15 cellular contexts compared by ENCODE assay signal in the genomic region with DNA sequence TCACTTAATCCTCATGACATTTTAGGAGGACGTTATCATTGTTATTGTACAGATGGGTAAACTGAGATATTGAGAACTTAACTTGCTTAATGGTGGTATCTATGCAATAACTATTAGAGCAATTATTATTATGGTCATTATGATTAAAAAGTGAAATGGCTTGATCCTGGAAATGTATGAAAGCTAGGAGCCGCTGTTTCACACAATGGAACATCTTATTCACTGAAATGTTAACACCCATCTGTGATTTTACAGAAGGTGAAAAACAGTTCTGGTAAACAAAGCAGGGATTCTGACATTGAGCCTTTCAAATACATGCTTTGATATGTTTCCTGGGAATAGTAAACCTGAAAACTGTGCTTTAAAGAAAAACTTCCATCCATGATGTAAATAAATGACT.
DNase-seq lines count a peak whose midpoint lies in the region; ATAC-seq and TF ChIP-seq lines count a peak whose summit lies in the region.
"Had no signal": no experiment of that assay in that cellular context is flagged by ENCODE, and none has a peak within 500 bp of the region (broad histone marks: within the 10 kb centered on the region; RNA-seq: fewer than 3 reads in every experiment).

No MANE protein-coding gene starts in this region.

- H2AFZ ChIP-seq in IMR-90 (replicated peaks; ENCODE audit: low read length, poor library complexity) (no peak overlapping the region), neuronal stem cell (ENCODE audit: low read length) (peak overlapping the region; percentile 2)

- BruUV-seq in IMR-90 (replicated peaks; lab: Mats Ljungman, UMichigan), result no TSS peak

- H3K4ac ChIP-seq in IMR-90 (ENCODE audit: low read depth, low read length) (no peak overlapping the region), neuronal stem cell (ENCODE audit: low read length) (no peak overlapping the region)

- H3K4me3 Mint-ChIP-seq in T-helper 2 cell treated with Interferon-gamma antibody and Interleukin-4, amounts not matched to agents 5 μg/mL and 100 μg/mL, for 36 hours, result no peak overlapping the region

- H2BK5ac ChIP-seq in IMR-90 (ENCODE audit: low read depth, low read length, poor library complexity, severe bottlenecking) (no peak overlapping the region), neuronal stem cell (ENCODE audit: low read length) (no peak overlapping the region)

- H3K27me3 ChIP-seq in IMR-90 (ENCODE audit: control insufficient read depth, insufficient read depth, low read length) (no peaks in the 10 kb centered on the region), neuronal stem cell (ENCODE audit: control insufficient read depth in 3 of 3, insufficient read depth in 3 of 3, low read depth in 1 of 3, low read length in 3 of 3) (no peaks in the 10 kb centered on the region), dorsolateral prefrontal cortex (no peaks in the 10 kb centered on the region)
- H3K27me3 ChIP-seq: BLaER1 had no signal

- no peaks in the 10 kb centered on the region for H3K4me1 ChIP-seq in IMR-90 (ENCODE audit: control insufficient read depth, insufficient read depth, low read length)
- H3K4me1 ChIP-seq in neuronal stem cell (ENCODE audit: control insufficient read depth in 2 of 2, insufficient read depth in 1 of 2, low read depth in 1 of 2, low read length in 2 of 2), result peaks cover 1 to 15% of the 10 kb centered on the region in 2 donors
- H3K4me1 ChIP-seq: BLaER1 had no signal

- H2BK15ac ChIP-seq in IMR-90 (ENCODE audit: low read depth, low read length) (no peak overlapping the region), neuronal stem cell (ENCODE audit: low read length) (no peak overlapping the region)

- H4K20me1 ChIP-seq in IMR-90 (ENCODE audit: insufficient read depth, low read length), result no peaks in the 10 kb centered on the region
- H4K20me1 ChIP-seq: BLaER1 had no signal

- H3K4me1 Mint-ChIP-seq in T-helper 2 cell treated with Interferon-gamma antibody and Interleukin-4, amounts not matched to agents 5 μg/mL and 100 μg/mL, for 36 hours (ENCODE audit: low read depth), result peaks cover 20% of the 10 kb centered on the region

- peaks cover 2% of the 10 kb centered on the region for H3K27me3 Mint-ChIP-seq in T-helper 2 cell treated with Interferon-gamma antibody and Interleukin-4, amounts not matched to agents 5 μg/mL and 100 μg/mL, for 36 hours (ENCODE audit: low read depth)

- no peak overlapping the region for H3K56ac ChIP-seq in IMR-90 (ENCODE audit: extremely low read depth, insufficient read depth, low read length)

- no peak overlapping the region for H3K27ac Mint-ChIP-seq in T-helper 2 cell treated with Interferon-gamma antibody and Interleukin-4, amounts not matched to agents 5 μg/mL and 100 μg/mL, for 36 hours

- H3K4me3 ChIP-seq in IMR-90 (ENCODE audit: insufficient read depth, low read depth, low read length) (no peak overlapping the region), neuronal stem cell (ENCODE audit: low read length in 2 of 2) (no peak overlapping the region), dorsolateral prefrontal cortex (no peak overlapping the region)
- H3K4me3 ChIP-seq: BLaER1, GM12878 had no signal

- DNase-seq in NCI-H748 (lab: John Stamatoyannopoulos, UW; ENCODE audit: unreplicated experiment) (peak; percentile 10), NCI-H748 treated with DMSO at 0.1 percent for 48 hours (lab: John Stamatoyannopoulos, UW) (no peak), IMR-90 (no peak), dermis blood vessel endothelial cell (peak; percentile 27), neuronal stem cell (ENCODE audit: low spot score) (no peak), COR-L47 (lab: John Stamatoyannopoulos, UW) (no peak), dorsolateral prefrontal cortex (no peak)
- DNase-seq in T-helper 2 cell treated with Interferon-gamma antibody and Interleukin-4, amounts not matched to agents 5 μg/mL and 100 μg/mL, for 36 hours (ENCODE audit: low spot score), result no peak
- DNase-seq: AML-193, Calu3, DMS 273 treated with DMSO at 0.1 percent for 48 hours, HCEC 1CT had no signal

- H3K27ac ChIP-seq in IMR-90 (ENCODE audit: insufficient read depth, low read length) (no peak overlapping the region), neuronal stem cell (replicated peaks; ENCODE audit: low read length) (no peak overlapping the region), dorsolateral prefrontal cortex (no peak overlapping the region)
- H3K27ac ChIP-seq: 22Rv1, BLaER1 had no signal

- TF ChIP-seq POLR2A in IMR-90 (IDR thresholded peaks at IDR 0.05; ENCODE audit: low read depth, low read length), result no peak

- no peak overlapping the region for H3K14ac ChIP-seq in IMR-90 (replicated peaks; ENCODE audit: low read depth, low read length)
- no peak overlapping the region for H3K14ac ChIP-seq in neuronal stem cell (ENCODE audit: low read length)

- no peak overlapping the region for H2AK5ac ChIP-seq in IMR-90 (ENCODE audit: low read depth, low read length)
- no peak overlapping the region for H2AK5ac ChIP-seq in neuronal stem cell (ENCODE audit: low read depth, low read length)

- H4K8ac ChIP-seq in IMR-90 (ENCODE audit: low read depth in 2 of 2, low read length in 2 of 2) (no peak overlapping the region), neuronal stem cell (ENCODE audit: low read depth, low read length) (no peak overlapping the region)

- intact Hi-C loops in IMR-90 (cut with micrococcal nuclease), result loop anchor here (5.0 to 10.0 kb wide), 2 partner anchors 258 to 1961 kb away; no protein-coding TSS in a partner anchor
- intact Hi-C loops in dorsolateral prefrontal cortex (cut with DNase I), result no loop called here

- dilution Hi-C loops in IMR-90 (cut with HindIII; ENCODE audit: low sequenced_read_pairs, unreplicated experiment), result no loop called here

- no peak overlapping the region for H3K4me2 ChIP-seq in IMR-90 (ENCODE audit: low read depth, low read length)
- no peak overlapping the region for H3K4me2 ChIP-seq in neuronal stem cell (ENCODE audit: insufficient read depth, low read length, poor library complexity, severe bottlenecking)
- H3K4me2 ChIP-seq: BLaER1 had no signal

- 0 out of 2 replicates have a peak, but pooled peaks have one; percentile 23 for TF ChIP-seq CTCF in IMR-90 (conservative IDR thresholded peaks at IDR 0.05; ENCODE audit: low read depth, low read length)
- TF ChIP-seq CTCF in dorsolateral prefrontal cortex (IDR thresholded peaks at IDR 0.05 in 54 of 56, conservative IDR thresholded peaks at IDR 0.05 in 2 of 56; ENCODE audit: low read depth in 1 of 56, partially characterized antibody in 56 of 56), result peak in 2 of 56 donors; percentile 9 to 12

- ATAC-seq in IMR-90 (ENCODE audit: low read depth), result no peak
- ATAC-seq: GM12878 had no signal

- H3K9me3 ChIP-seq in IMR-90 (ENCODE audit: control insufficient read depth, insufficient read depth, low read length), result no peaks in the 10 kb centered on the region
- H3K9me3 ChIP-seq in neuronal stem cell (replicated peaks in 1 of 2; ENCODE audit: control insufficient read depth in 2 of 2, insufficient read depth in 1 of 2, low read depth in 1 of 2, low read length in 2 of 2), result no peaks in the 10 kb centered on the region
- H3K9me3 ChIP-seq: BLaER1 had no signal

- TF ChIP-seq RAD21 in IMR-90 (IDR thresholded peaks at IDR 0.05; ENCODE audit: low read length), result no peak

- POLR2A ChIA-PET in IMR-90 (lab: Charles Lee; ENCODE audit: unreplicated experiment), result no interaction called here

- H2BK120ac ChIP-seq in IMR-90 (ENCODE audit: low read depth, low read length), result no peak overlapping the region
- H2BK120ac ChIP-seq in neuronal stem cell (ENCODE audit: low read depth, low read length), result no peak overlapping the region

- no peaks in the 10 kb centered on the region for H3K9me3 Mint-ChIP-seq in T-helper 2 cell treated with Interferon-gamma antibody and Interleukin-4, amounts not matched to agents 5 μg/mL and 100 μg/mL, for 36 hours

- no peak overlapping the region for H2BK12ac ChIP-seq in neuronal stem cell (ENCODE audit: low read length)

- no peaks in the 10 kb centered on the region for H3K79me1 ChIP-seq in IMR-90 (ENCODE audit: low read depth in 1 of 2, low read length in 2 of 2)
- H3K79me1 ChIP-seq in neuronal stem cell (ENCODE audit: low read depth, low read length), result no peaks in the 10 kb centered on the region

- CTCF ChIA-PET in IMR-90 (lab: Yijun Ruan, JAX), result interaction anchor here (1.4 kb wide), 1 partner anchor 260 kb away, joined by 3 read pairs; no protein-coding TSS in a partner anchor

- no peaks in the 10 kb centered on the region for H3K36me3 ChIP-seq in IMR-90 (ENCODE audit: control insufficient read depth, insufficient read depth, low read length)
- H3K36me3 ChIP-seq in neuronal stem cell (replicated peaks in 1 of 2; ENCODE audit: control insufficient read depth in 2 of 2, insufficient read depth in 2 of 2, low read length in 2 of 2), result no peaks in the 10 kb centered on the region
- H3K36me3 ChIP-seq: BLaER1 had no signal

- H3K36me3 Mint-ChIP-seq in T-helper 2 cell treated with Interferon-gamma antibody and Interleukin-4, amounts not matched to agents 5 μg/mL and 100 μg/mL, for 36 hours (ENCODE audit: low read depth), result no peaks in the 10 kb centered on the region

- in situ Hi-C loops in IMR-90 (cut with MboI; ENCODE audit: low sequenced_read_pairs), result no loop called here

- H3K18ac ChIP-seq in IMR-90 (ENCODE audit: low read depth, low read length), result no peak overlapping the region
- no peak overlapping the region for H3K18ac ChIP-seq in neuronal stem cell (ENCODE audit: low read length)

- H4K5ac ChIP-seq in IMR-90 (ENCODE audit: low read depth, low read length), result no peak overlapping the region

- no peak overlapping the region for H2AK9ac ChIP-seq in IMR-90 (replicated peaks; ENCODE audit: low read depth, low read length, poor library complexity)

- no peak overlapping the region for H2BK20ac ChIP-seq in IMR-90 (ENCODE audit: low read depth, low read length)

- no peaks in the 10 kb centered on the region for H3K9me1 ChIP-seq in IMR-90 (ENCODE audit: insufficient read depth, low read length)

- H4K91ac ChIP-seq in IMR-90 (ENCODE audit: insufficient read depth, low read depth, low read length), result no peak overlapping the region
- no peak overlapping the region for H4K91ac ChIP-seq in neuronal stem cell (ENCODE audit: low read depth, low read length, poor library complexity)

- WGBS in IMR-90 (ENCODE audit: extremely low coverage in 2 of 2, insufficient read length in 1 of 2), 2 experiments, result no CpG with 5 or more reads among the region's 2 CpGs
- no CpG with 5 or more reads among the region's 2 CpGs for WGBS in neuronal stem cell (ENCODE audit: extremely low coverage in 2 of 2, insufficient read length in 2 of 2, insufficient replicate concordance in 1 of 2), 2 donors

- H3K9ac ChIP-seq in IMR-90 (ENCODE audit: low read depth, low read length) (no peak overlapping the region), neuronal stem cell (ENCODE audit: low read depth, low read length, poor library complexity) (no peak overlapping the region)
- H3K9ac ChIP-seq: BLaER1 had no signal

- no peak overlapping the region for H3K23ac ChIP-seq in IMR-90 (ENCODE audit: low read depth, low read length)
- H3K23ac ChIP-seq in neuronal stem cell (ENCODE audit: low read depth, low read length, poor library complexity), result no peak overlapping the region

Comparison
In these comparisons a context has a peak if more than half of its experiments do, and no peak if none do; other contexts are left out.
1. DNase-seq: peak in NCI-H748 (single experiment) and dermis blood vessel endothelial cell (single experiment); none in NCI-H748 treated with DMSO at 0.1 percent for 48 hours (single experiment), IMR-90 (single experiment), neuronal stem cell (single experiment), T-helper 2 cell treated with Interferon-gamma antibody and Interleukin-4, amounts not matched to agents 5 μg/mL and 100 μg/mL, for 36 hours (single experiment), COR-L47 (single experiment) and dorsolateral prefrontal cortex (0 of 10).